5 cellular contexts compared by ENCODE assay signal in the genomic region with DNA sequence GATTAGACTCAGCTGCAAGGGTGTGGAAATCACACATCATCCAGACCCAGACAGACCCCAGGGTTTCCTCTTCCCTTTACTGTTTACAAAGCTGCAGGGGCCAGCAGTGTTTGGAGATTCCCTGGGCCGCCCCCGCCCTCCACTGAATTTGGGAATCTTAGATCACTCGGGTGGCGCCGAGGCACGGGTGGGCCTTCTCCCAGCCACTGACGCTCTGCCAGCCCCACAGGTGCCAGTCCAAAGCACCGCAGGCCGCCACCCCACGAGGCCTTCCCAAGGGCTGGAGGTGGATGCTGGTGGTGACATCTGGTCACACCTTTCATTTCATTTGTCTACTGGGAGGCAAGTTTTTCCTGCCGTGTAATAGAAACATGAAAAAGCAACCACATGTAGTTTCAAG.
"Had no signal": no experiment of that assay in that cellular context is flagged by ENCODE, and none has a peak within 500 bp of the region (broad histone marks: within the 10 kb centered on the region; RNA-seq: fewer than 3 reads in every experiment).

No MANE protein-coding gene starts in this region.

- H3K4me3 ChIP-seq: GM23338 had no signal

- ATAC-seq: GM23338, HepG2 had no signal

- H3K27ac ChIP-seq: HL-60 had no signal

- DNase-seq: H9, HCEC 1CT had no signal
